8 cellular contexts compared by ENCODE assay signal in genomic region chr11:66593303-66593635, GRCh38. TPM values are rescaled to one million over a fixed set of nuclear protein-coding genes. Genes with fewer than 3 reads are reported as not detected.
DNase-seq lines count a peak whose midpoint lies in the region; ATAC-seq, FAIRE-seq and TF ChIP-seq lines count a peak whose summit lies in the region.

No MANE protein-coding gene starts in this region.

- H3K9me3 Mint-ChIP-seq in brain, result peaks cover 0 to 27% (median 20%) of the 10 kb centered on the region in 5 experiments

- H3K4me1 ChIP-seq in lung (ENCODE audit: control insufficient read depth in 2 of 2, insufficient read depth in 2 of 2, low read length in 2 of 2), result peaks cover 0 to 15% of the 10 kb centered on the region in 2 donors
- peaks cover 0 to 3% of the 10 kb centered on the region in 2 donors for H3K4me1 ChIP-seq in aorta (ENCODE audit: control insufficient read depth in 1 of 2, insufficient read depth in 2 of 2, low read length in 2 of 2)

- intact Hi-C loops in aorta (cut with DNase I), result no loop called here

- peak overlapping the region; percentile 97 to 100 (median 99) for H3K4me3 Mint-ChIP-seq in brain

- peak; percentile 24 for ATAC-seq in HG03280 (IDR thresholded peaks at IDR 0.05; ENCODE audit: unreplicated experiment)
- ATAC-seq in lung (ENCODE audit: insufficient read depth, low FRiP score), result no peak
- ATAC-seq in aorta (ENCODE audit: low FRiP score), result peak; percentile 20
- ATAC-seq in GM18870 (IDR thresholded peaks at IDR 0.05; ENCODE audit: unreplicated experiment), result no peak

- peaks cover 41% of the 10 kb centered on the region for H3K4me1 Mint-ChIP-seq in brain

- peak overlapping the region; percentile 71 to 91 for H3K27ac ChIP-seq in lung (ENCODE audit: low read depth in 1 of 2, low read length in 1 of 2)
- peak overlapping the region in 1 of 2 donors; percentile 50 for H3K27ac ChIP-seq in aorta (ENCODE audit: low read depth in 1 of 2, low read length in 2 of 2)

- peaks cover 11% of the 10 kb centered on the region for H3K36me3 Mint-ChIP-seq in brain

- peak overlapping the region; percentile 95 for H3K4me3 ChIP-seq in lung
- H3K4me3 ChIP-seq in aorta (ENCODE audit: low read length in 2 of 2), result peak overlapping the region; percentile 49 to 55

- no peak for TF ChIP-seq POLR2A in GM12891 (IDR thresholded peaks at IDR 0.05; ENCODE audit: low read depth, low read length)

- peaks cover 3% of the 10 kb centered on the region for H3K27me3 Mint-ChIP-seq in brain

- FAIRE-seq in GM12891 (lab: Jason Lieb, UNC), result no peak

- TF ChIP-seq CTCF in brain (conservative IDR thresholded peaks at IDR 0.05) (no peak), lung (IDR thresholded peaks at IDR 0.05; ENCODE audit: control extremely low read depth, extremely low read depth) (no peak)

- DNase-seq in GM12891 (ENCODE audit: insufficient read length, low spot score) (no peak), lung (ENCODE audit: low spot score) (no peak), aorta (no peak), NCI-H1436 (lab: John Stamatoyannopoulos, UW) (no peak)
- no peak for DNase-seq in stimulated activated CD8-positive, alpha-beta memory T cell treated with anti-CD3 and anti-CD28 coated beads, Interleukin-4, amount 100 ng/mL, for 48 hours

- H3K36me3 ChIP-seq in lung (ENCODE audit: control insufficient read depth in 2 of 2, insufficient read depth in 2 of 2, low read length in 2 of 2) (no peaks in the 10 kb centered on the region), aorta (ENCODE audit: control insufficient read depth in 1 of 2, insufficient read depth in 2 of 2, low read length in 1 of 2) (no peaks in the 10 kb centered on the region)

- H3K27me3 ChIP-seq in lung (ENCODE audit: control insufficient read depth, insufficient read depth) (no peaks in the 10 kb centered on the region), aorta (ENCODE audit: control insufficient read depth in 1 of 2, insufficient read depth in 2 of 2, low read length in 1 of 2) (no peaks in the 10 kb centered on the region)

- H3K27ac Mint-ChIP-seq in brain, result peak overlapping the region; percentile 93 to 100 (median 99)

- WGBS in lung, 2 donors, result 5 to 6% methylated on average over 12 of the region's 12 CpGs
- 6 to 8% methylated on average over 12 of the region's 12 CpGs for WGBS in aorta, 2 donors

- no peaks in the 10 kb centered on the region for H3K9me3 ChIP-seq in lung (ENCODE audit: control insufficient read depth in 2 of 2, insufficient read depth in 1 of 2, low read length in 1 of 2)
- H3K9me3 ChIP-seq in aorta (ENCODE audit: control insufficient read depth, low read length), result no peaks in the 10 kb centered on the region

TF ChIP-seq in GM12891, 5 proteins besides CTCF, POLR2A, EP300 and RAD21:
- TF ChIP-seq POU2F2 (IDR thresholded peaks at IDR 0.05; ENCODE audit: low read depth, low read length) (no peak), SPI1 (IDR thresholded peaks at IDR 0.05; ENCODE audit: low read depth, low read length) (0 out of 2 replicates have a peak, but pooled peaks have one; percentile 8)

RNA-seq across cellular contexts. Expression of gene CCS, which starts 0.3 kb away (rescaled TPM):
- 39.5 TPM for polyA plus RNA-seq in GM12891 (2012; ENCODE audit: low read depth, missing spikeins)
- polyA plus RNA-seq in brain (ENCODE audit: insufficient read depth, low read depth, low replicate concordance) (37.9 TPM), lung (10 to 100 TPM; 32.7 to 52.2 TPM), aorta (100 to 1,000 TPM in 1 of 2 donors, 10 to 100 TPM in 1; 29.8 to 287 TPM)
- total RNA-seq in lung (10 to 100 TPM; 35.9 to 36.5 TPM), aorta (10 to 100 TPM; 25.7 to 48.0 TPM)

RNA-seq across cellular contexts. Expression of gene CCDC87, which starts 0.4 kb away (rescaled TPM):
- 0.08 TPM for polyA plus RNA-seq in GM12891 (2012; ENCODE audit: low read depth, missing spikeins)
- polyA plus RNA-seq in brain (ENCODE audit: insufficient read depth, low read depth, low replicate concordance), result 1.2 TPM
- under 1 TPM; 0.28 to 0.67 TPM for total RNA-seq in lung
- polyA plus RNA-seq in lung, result under 1 TPM; 0.12 to 0.15 TPM
- total RNA-seq in aorta, result under 1 TPM; 0.19 to 0.33 TPM
- under 1 TPM in 1 of 2 donors, not detected in 1; 0.10 TPM for polyA plus RNA-seq in aorta

RNA-seq across cellular contexts. Expression of gene RBM14, which starts 23.2 kb away (rescaled TPM):
- 47.4 TPM for polyA plus RNA-seq in GM12891 (2012; ENCODE audit: low read depth, missing spikeins)
- polyA plus RNA-seq in brain (ENCODE audit: insufficient read depth, low read depth, low replicate concordance) (70.7 TPM), lung (10 to 100 TPM; 34.1 to 38.0 TPM), aorta (10 to 100 TPM; 11.4 to 41.4 TPM)
- total RNA-seq in lung (10 to 100 TPM; 67.8 to 96.3 TPM), aorta (10 to 100 TPM; 66.3 to 66.7 TPM)

RNA-seq across cellular contexts. Expression of gene CTSF, which starts 24.9 kb away (rescaled TPM):
- 0.36 TPM for polyA plus RNA-seq in GM12891 (2012; ENCODE audit: low read depth, missing spikeins)
- polyA plus RNA-seq in brain (ENCODE audit: insufficient read depth, low read depth, low replicate concordance), result 133 TPM
- 10 to 100 TPM in 1 of 2 donors, 1 to 10 TPM in 1; 7.7 to 39.6 TPM for total RNA-seq in lung
- polyA plus RNA-seq in lung, result 1 to 10 TPM; 6.6 to 8.2 TPM
- total RNA-seq in aorta, result 100 to 1,000 TPM in 1 of 2 donors, 10 to 100 TPM in 1; 38.3 to 110 TPM
- 10 to 100 TPM; 52.1 to 98.5 TPM for polyA plus RNA-seq in aorta

RNA-seq across cellular contexts. Expression of gene RBM4, which starts 45.2 kb away (rescaled TPM):
- 166 TPM for polyA plus RNA-seq in GM12891 (2012; ENCODE audit: low read depth, missing spikeins)
- polyA plus RNA-seq in brain (ENCODE audit: insufficient read depth, low read depth, low replicate concordance), result 208 TPM
- 100 to 1,000 TPM; 102 to 153 TPM for total RNA-seq in lung
- 10 to 100 TPM; 77.2 to 98.8 TPM for polyA plus RNA-seq in lung
- total RNA-seq in aorta, result 10 to 100 TPM; 86.9 to 98.1 TPM
- polyA plus RNA-seq in aorta, result 10 to 100 TPM; 78.6 to 91.1 TPM

Comparison
In these comparisons a context has a peak if more than half of its experiments do, and no peak if none do; other contexts are left out.
1. ATAC-seq: peak in HG03280 (single experiment) and aorta (single experiment); none in lung (single experiment) and GM18870 (single experiment).